Comparison of ENCODE assay signal across 8 cellular contexts in the genomic region with DNA sequence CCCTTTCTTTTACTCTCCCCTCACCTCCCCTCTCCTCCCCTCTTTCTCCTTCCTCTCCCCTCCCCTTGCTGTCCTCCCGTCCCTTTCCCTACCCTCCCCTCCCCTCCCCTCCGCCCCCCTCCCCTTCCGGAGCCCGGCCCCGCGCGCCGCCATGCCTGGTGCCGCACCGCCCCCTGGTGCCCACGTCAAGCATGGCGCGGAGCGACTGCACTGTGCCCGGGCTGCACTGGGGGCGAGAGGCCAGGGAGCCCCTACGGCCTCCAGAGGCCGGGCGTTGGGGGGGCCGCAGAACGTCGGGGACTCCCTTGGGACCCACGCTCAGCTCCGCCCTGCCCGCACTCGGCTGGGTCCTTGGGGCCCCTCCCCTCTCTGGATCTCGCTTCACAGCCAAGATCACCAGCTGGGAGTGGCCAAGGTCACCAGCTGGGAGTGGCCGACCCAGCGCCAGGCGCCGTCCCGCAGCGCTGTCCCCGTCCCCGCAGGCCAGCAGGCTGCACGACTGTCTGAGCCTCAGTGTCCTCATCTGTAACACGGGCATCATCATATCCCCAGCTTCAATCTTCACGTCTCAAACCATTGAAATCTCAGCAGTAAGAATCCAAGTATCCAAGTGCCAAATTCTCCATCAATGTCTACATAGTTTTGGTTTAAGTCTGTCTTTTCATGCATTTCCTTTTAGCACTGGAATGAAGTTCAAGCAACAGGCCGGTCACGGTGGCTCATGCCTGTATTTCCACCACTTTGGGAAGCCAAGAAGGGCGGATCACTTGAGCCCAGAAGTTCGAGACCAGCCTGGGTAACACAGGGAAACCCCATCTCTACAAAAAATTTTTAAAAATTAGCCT. TPM values are rescaled to one million over a fixed set of nuclear protein-coding genes. Genes with fewer than 3 reads are reported as not detected.
DNase-seq lines count a peak whose midpoint lies in the region; ATAC-seq and TF ChIP-seq lines count a peak whose summit lies in the region.

No MANE protein-coding gene starts in this region.

- peak; percentile 48 for TF ChIP-seq CTCF in liver (IDR thresholded peaks at IDR 0.05; ENCODE audit: low read depth, low read length, missing input control)

- H3K36me3 ChIP-seq in liver (ENCODE audit: control insufficient read depth in 4 of 4, insufficient read depth in 3 of 4, low read depth in 1 of 4, low read length in 3 of 4), result no peaks in the 10 kb centered on the region

- H3K4me1 ChIP-seq in liver (ENCODE audit: control insufficient read depth in 4 of 4, insufficient read depth in 4 of 4, low read length in 3 of 4), result peaks cover 19 to 50% (median 46%) of the 10 kb centered on the region in 4 donors

- TF ChIP-seq RAD21 in liver (IDR thresholded peaks at IDR 0.05), result peak; percentile 60 to 73

- H3K4me3 ChIP-seq in liver (ENCODE audit: low read depth in 1 of 3, low read length in 3 of 3), result peak overlapping the region; percentile 37 to 64 (median 58)

- no peak overlapping the region for H3K9ac ChIP-seq in liver (ENCODE audit: low read depth in 1 of 2, low read length in 2 of 2)

- peak; percentile 60 for DNase-seq in EL
- DNase-seq in NCI-H345 treated with DMSO at 0.1 percent for 48 hours (lab: John Stamatoyannopoulos, UW; ENCODE audit: unreplicated experiment), result peak; percentile 18
- peak; percentile 61 to 76 for DNase-seq in activated CD4-positive, alpha-beta T cell treated with anti-CD3 and anti-CD28 coated beads, Interleukin-2, amount 50 U/mL, for 24 hours (ENCODE audit: low read depth in 1 of 2, low spot score in 1 of 2)
- DNase-seq in dedifferentiated amniotic fluid mesenchymal stem cell (ENCODE audit: extremely low spot score), result peak; percentile 40
- peak; percentile 79 for DNase-seq in stimulated activated CD4-positive, alpha-beta T cell treated with anti-CD3 and anti-CD28 coated beads, Interleukin-4, amount 100 ng/mL, for 24 hours

- no peak overlapping the region for H3K27ac ChIP-seq in liver (ENCODE audit: low read depth in 1 of 2, low read length in 2 of 2)

- ATAC-seq in HG02759 (IDR thresholded peaks at IDR 0.05; ENCODE audit: unreplicated experiment) (peak; percentile 71), HG03565 (IDR thresholded peaks at IDR 0.05; ENCODE audit: unreplicated experiment) (no peak)

- no peaks in the 10 kb centered on the region for H3K9me3 ChIP-seq in liver (ENCODE audit: control insufficient read depth in 4 of 4, low read length in 3 of 4)

- WGBS in liver, result 7% methylated on average over 42 of the region's 42 CpGs

- H3K27me3 ChIP-seq in liver (ENCODE audit: control insufficient read depth in 4 of 4, insufficient read depth in 4 of 4, low read length in 3 of 4), result no peaks in the 10 kb centered on the region

TF ChIP-seq in liver, 16 proteins besides CTCF, POLR2A, EP300 and RAD21:
- TF ChIP-seq EGR1 (IDR thresholded peaks at IDR 0.05; ENCODE audit: low read depth in 2 of 2) (no peak), HNF4A (conservative IDR thresholded peaks at IDR 0.05) (peak in 1 of 2 donors; percentile 60)

RNA-seq across cellular contexts. Expression of gene TPRA1, which starts 42.5 kb away (rescaled TPM):
- total RNA-seq in liver, result 10 to 100 TPM; 20.6 to 27.1 TPM
- 10 to 100 TPM; 17.3 to 21.9 TPM for polyA plus RNA-seq in liver

RNA-seq across cellular contexts. Expression of gene MCM2, which starts 50.2 kb away (rescaled TPM):
- total RNA-seq in liver, result 10 to 100 TPM in 1 of 2 donors, 1 to 10 TPM in 1; 2.1 to 98.8 TPM
- 1 to 10 TPM in 1 of 2 donors, under 1 TPM in 1; 0.58 to 3.4 TPM for polyA plus RNA-seq in liver

Comparison
In these comparisons a context has a peak if more than half of its experiments do, and no peak if none do; other contexts are left out.
1. DNase-seq: peak in every context shown above with its lines; median percentile 79 in stimulated activated CD4-positive, alpha-beta T cell treated with anti-CD3 and anti-CD28 coated beads, Interleukin-4, amount 100 ng/mL, for 24 hours; 68 in activated CD4-positive, alpha-beta T cell treated with anti-CD3 and anti-CD28 coated beads, Interleukin-2, amount 50 U/mL, for 24 hours; 60 in EL; 40 in dedifferentiated amniotic fluid mesenchymal stem cell; 18 in NCI-H345 treated with DMSO at 0.1 percent for 48 hours.